In the genomic region with DNA sequence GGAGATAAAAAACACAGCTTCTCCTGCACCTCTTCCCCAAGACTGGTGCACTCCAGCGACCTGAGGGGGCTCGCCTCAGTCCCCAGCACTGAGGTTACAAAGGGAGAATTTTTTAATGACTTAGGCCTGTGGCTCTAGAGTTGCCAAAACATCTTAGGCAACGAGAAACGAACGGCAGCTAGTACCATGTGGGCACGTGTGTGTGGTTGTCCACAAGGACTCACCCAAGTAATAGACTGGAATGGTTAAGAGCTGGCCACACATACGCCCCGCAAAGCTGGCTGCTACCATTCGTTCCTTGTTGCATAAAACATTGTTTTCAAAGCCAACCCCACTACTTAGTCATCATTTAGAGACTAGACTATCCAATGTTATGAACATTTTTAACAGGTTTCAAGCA, we compare ENCODE assay signal across 30 cellular contexts. TPM values are rescaled to one million over a fixed set of nuclear protein-coding genes. Genes with fewer than 3 reads are reported as not detected.
"Had no signal": no experiment of that assay in that cellular context is flagged by ENCODE, and none has a peak within 500 bp of the region (broad histone marks: within the 10 kb centered on the region; RNA-seq: fewer than 3 reads in every experiment).

No MANE protein-coding gene starts in this region.

- H3K4me3 Mint-ChIP-seq: activated CD4-positive, alpha-beta memory T cell treated with anti-CD3 and anti-CD28 coated beads for 36 hours; activated CD4-positive, alpha-beta T cell treated with anti-CD3 and anti-CD28 coated beads for 36 hours; activated CD4-positive, alpha-beta T cell treated with anti-CD3 and anti-CD28 coated beads, Interleukin-2, amount 10 ng/mL, durations not matched to agents 24 days and 14 days; activated naive CD8-positive, alpha-beta T cell; activated T-cell treated with anti-CD3 and anti-CD28 coated beads, Interleukin-2, amount 50 U/mL, for 24 hours; activated T-cell treated with anti-CD3 and anti-CD28 coated beads, Interleukin-2, amount 50 U/mL, for 72 hours; effector memory CD8-positive, alpha-beta T cell had no signal

- H3K4me1 ChIP-seq: esophagus muscularis mucosa, gastroesophageal sphincter, heart right ventricle had no signal

- H3K27ac Mint-ChIP-seq: activated CD4-positive, alpha-beta memory T cell treated with anti-CD3 and anti-CD28 coated beads for 36 hours; activated CD4-positive, alpha-beta T cell treated with anti-CD3 and anti-CD28 coated beads for 36 hours; activated CD4-positive, alpha-beta T cell treated with anti-CD3 and anti-CD28 coated beads, Interleukin-2, amount 10 ng/mL, durations not matched to agents 24 days and 14 days; activated naive CD8-positive, alpha-beta T cell; activated T-cell treated with anti-CD3 and anti-CD28 coated beads, Interleukin-2, amount 50 U/mL, for 24 hours; activated T-cell treated with anti-CD3 and anti-CD28 coated beads, Interleukin-2, amount 50 U/mL, for 72 hours; effector memory CD8-positive, alpha-beta T cell had no signal

- H3K9me3 Mint-ChIP-seq: effector memory CD8-positive, alpha-beta T cell had no signal

- H3K27ac ChIP-seq: brain microvascular endothelial cell, esophagus muscularis mucosa, gastroesophageal sphincter, heart right ventricle, hepatocyte had no signal

- H3K27me3 ChIP-seq: brain microvascular endothelial cell, hepatocyte had no signal

- ATAC-seq: activated CD4-positive, alpha-beta T cell treated with anti-CD3 and anti-CD28 coated beads for 36 hours; activated T-cell treated with anti-CD3 and anti-CD28 coated beads, Interleukin-2, amount 50 U/mL, for 72 hours; effector memory CD8-positive, alpha-beta T cell; gastroesophageal sphincter; heart right ventricle had no signal

- H3K36me3 Mint-ChIP-seq: activated naive CD8-positive, alpha-beta T cell had no signal

- H3K4me1 Mint-ChIP-seq: activated CD4-positive, alpha-beta T cell treated with anti-CD3 and anti-CD28 coated beads for 36 hours; activated CD4-positive, alpha-beta T cell treated with anti-CD3 and anti-CD28 coated beads, Interleukin-2, amount 10 ng/mL, durations not matched to agents 24 days and 14 days had no signal

- H3K4me3 ChIP-seq: esophagus muscularis mucosa, gastroesophageal sphincter, heart right ventricle, hepatocyte had no signal

- DNase-seq: activated CD4-positive, alpha-beta memory T cell treated with anti-CD3 and anti-CD28 coated beads for 36 hours; activated CD4-positive, alpha-beta T cell treated with anti-CD3 and anti-CD28 coated beads for 36 hours; activated CD4-positive, alpha-beta T cell treated with anti-CD3 and anti-CD28 coated beads, Interleukin-2, amount 10 ng/mL, durations not matched to agents 24 days and 14 days; activated CD4-positive, CD25-positive, alpha-beta regulatory T cell; activated CD4-positive, CD25-positive, alpha-beta regulatory T cell treated with anti-CD3 and anti-CD28 coated beads, Interleukin-2, amount 50 U/mL, for 72 hours; activated CD8-positive, alpha-beta memory T cell treated with anti-CD3 and anti-CD28 coated beads, Interleukin-2, amount 50 U/mL, for 48 hours; activated gamma-delta T cell; activated naive CD4-positive, alpha-beta T cell treated with anti-CD3 and anti-CD28 coated beads, Interleukin-2, amount 50 U/mL, for 16 hours; activated naive CD4-positive, alpha-beta T cell treated with Interleukin-2 at 50 U/mL for 16 hours; activated T-cell treated with anti-CD3 and anti-CD28 coated beads for 4 hours; activated T-cell treated with anti-CD3 and anti-CD28 coated beads, Interleukin-2, amount 50 U/mL, for 24 hours; activated T-cell treated with anti-CD3 and anti-CD28 coated beads, Interleukin-2, amount 50 U/mL, for 72 hours; amniotic stem cell; anterior cingulate cortex; brain microvascular endothelial cell; caudate nucleus; cortex of kidney; dermis blood vessel endothelial cell; effector CD4-positive, alpha-beta T cell; effector memory CD8-positive, alpha-beta T cell; erythroblast; foreskin melanocyte; heart right ventricle; T-helper 2 cell had no signal

- H3K27me3 Mint-ChIP-seq: activated CD4-positive, alpha-beta T cell treated with anti-CD3 and anti-CD28 coated beads, Interleukin-2, amount 10 ng/mL, durations not matched to agents 24 days and 14 days had no signal

- H3K36me3 ChIP-seq: brain microvascular endothelial cell, esophagus muscularis mucosa, gastroesophageal sphincter, heart right ventricle had no signal

RNA-seq across cellular contexts. Expression of gene RIPK4, which starts 26.9 kb away (rescaled TPM):
- total RNA-seq: activated CD4-positive, alpha-beta T cell treated with anti-CD3 and anti-CD28 coated beads, Interleukin-2, amount 10 ng/mL, durations not matched to agents 24 days and 14 days; fibroblast of villous mesenchyme had no signal
- polyA plus RNA-seq: fibroblast of lung had no signal
